Comparison of ENCODE assay signal across 9 cellular contexts in the genomic region with DNA sequence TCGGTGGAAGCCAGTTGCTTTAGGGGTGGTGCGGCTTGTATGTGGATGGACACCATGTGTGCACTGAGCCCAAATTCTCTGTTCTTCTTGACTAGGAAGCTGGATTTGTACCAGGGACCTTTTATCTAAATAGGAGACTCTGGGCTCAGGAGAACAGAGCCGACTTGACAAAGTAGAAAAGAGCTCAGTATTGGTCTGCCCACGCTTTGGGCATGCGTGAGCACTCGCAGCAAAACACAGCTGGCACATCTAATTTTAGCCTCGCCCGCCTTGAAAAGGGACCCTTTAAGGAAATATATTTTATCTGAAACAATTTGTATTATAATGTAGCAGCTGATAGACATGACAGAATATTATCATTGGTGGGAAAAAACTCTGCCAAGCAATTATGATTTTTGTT. TPM values are rescaled to one million over a fixed set of nuclear protein-coding genes. Genes with fewer than 3 reads are reported as not detected.
DNase-seq lines count a peak whose midpoint lies in the region; ATAC-seq and TF ChIP-seq lines count a peak whose summit lies in the region.
"Had no signal": no experiment of that assay in that cellular context is flagged by ENCODE, and none has a peak within 500 bp of the region (broad histone marks: within the 10 kb centered on the region; RNA-seq: fewer than 3 reads in every experiment).

No MANE protein-coding gene starts in this region.

- DNase-seq in COLO829 (ENCODE audit: low spot score) (peak; percentile 59), left ventricle myocardium superior (peak; percentile 47), sigmoid colon (no peak), T-helper 17 cell (no peak), SKM-1 treated with dmso at 0.1 percent for 144 hours (lab: John Stamatoyannopoulos, UW; ENCODE audit: unreplicated experiment) (no peak), activated gamma-delta T cell (lab: John Stamatoyannopoulos, UW) (no peak), hepatic stellate cell (ENCODE audit: low spot score) (no peak)
- DNase-seq in activated naive CD8-positive, alpha-beta T cell treated with anti-CD3 and anti-CD28 coated beads, Interleukin-2, amount 50 U/mL, for 24 hours, result no peak
- DNase-seq: Peyer's patch had no signal

- no peak for ATAC-seq in activated naive CD8-positive, alpha-beta T cell treated with anti-CD3 and anti-CD28 coated beads, Interleukin-2, amount 50 U/mL, for 24 hours
- ATAC-seq in left ventricle myocardium superior, result peak; percentile 45
- no peak for ATAC-seq in T-helper 17 cell

- TF ChIP-seq POLR2A in sigmoid colon (IDR thresholded peaks at IDR 0.05), result no peak

- H3K4me3 ChIP-seq in sigmoid colon, result peak overlapping the region in 3 of 4 donors; percentile 55 to 63 (median 61)

- H3K36me3 Mint-ChIP-seq in activated naive CD8-positive, alpha-beta T cell treated with anti-CD3 and anti-CD28 coated beads, Interleukin-2, amount 50 U/mL, for 24 hours (ENCODE audit: low read depth), result no peaks in the 10 kb centered on the region
- no peaks in the 10 kb centered on the region for H3K36me3 Mint-ChIP-seq in T-helper 17 cell (ENCODE audit: low read depth)

- H3K27ac Mint-ChIP-seq in activated naive CD8-positive, alpha-beta T cell treated with anti-CD3 and anti-CD28 coated beads, Interleukin-2, amount 50 U/mL, for 24 hours, result no peak overlapping the region
- no peak overlapping the region for H3K27ac Mint-ChIP-seq in T-helper 17 cell

- peak overlapping the region; percentile 17 for H3K4me3 Mint-ChIP-seq in activated naive CD8-positive, alpha-beta T cell treated with anti-CD3 and anti-CD28 coated beads, Interleukin-2, amount 50 U/mL, for 24 hours
- no peak overlapping the region for H3K4me3 Mint-ChIP-seq in T-helper 17 cell

- H3K27me3 Mint-ChIP-seq in activated naive CD8-positive, alpha-beta T cell treated with anti-CD3 and anti-CD28 coated beads, Interleukin-2, amount 50 U/mL, for 24 hours, result peaks cover 17% of the 10 kb centered on the region
- H3K27me3 Mint-ChIP-seq in T-helper 17 cell, result peaks cover 26% of the 10 kb centered on the region

- intact Hi-C loops in left ventricle myocardium superior (cut with micrococcal nuclease) (loop anchor here (10.0 kb wide), 2 partner anchors 405 to 485 kb away; no protein-coding TSS in a partner anchor), sigmoid colon (cut with DNase I) (loop anchor here (2.0 to 10.0 kb wide), 7 partner anchors 37 to 479 kb away; no protein-coding TSS in a partner anchor)

- no peaks in the 10 kb centered on the region for H3K9me3 Mint-ChIP-seq in activated naive CD8-positive, alpha-beta T cell treated with anti-CD3 and anti-CD28 coated beads, Interleukin-2, amount 50 U/mL, for 24 hours

- WGBS in sigmoid colon, 2 donors, result 66 to 81% methylated on average over 8 of the region's 8 CpGs

- peaks cover 0 to 42% (median 25%) of the 10 kb centered on the region in 4 donors for H3K4me1 ChIP-seq in sigmoid colon
- H3K4me1 ChIP-seq: Peyer's patch had no signal

- peaks cover 39% of the 10 kb centered on the region for H3K4me1 Mint-ChIP-seq in activated naive CD8-positive, alpha-beta T cell treated with anti-CD3 and anti-CD28 coated beads, Interleukin-2, amount 50 U/mL, for 24 hours
- H3K4me1 Mint-ChIP-seq in T-helper 17 cell, result peaks cover 15% of the 10 kb centered on the region

- no peak for TF ChIP-seq EP300 in sigmoid colon (IDR thresholded peaks at IDR 0.05)

- no peaks in the 10 kb centered on the region for H3K36me3 ChIP-seq in sigmoid colon
- H3K36me3 ChIP-seq: Peyer's patch had no signal

- H3K27ac ChIP-seq in sigmoid colon, result peak overlapping the region; percentile 85 to 88 (median 87)

- TF ChIP-seq CTCF in sigmoid colon (IDR thresholded peaks at IDR 0.05), result no peak

- H3K27me3 ChIP-seq in sigmoid colon, result no peaks in the 10 kb centered on the region
- H3K27me3 ChIP-seq: Peyer's patch had no signal

- H3K9me3 ChIP-seq in sigmoid colon (no peaks in the 10 kb centered on the region), T-helper 17 cell (ENCODE audit: control insufficient read depth, low read length, poor library complexity, severe bottlenecking) (no peaks in the 10 kb centered on the region)
- H3K9me3 ChIP-seq: Peyer's patch had no signal

RNA-seq across cellular contexts. Expression of a gene that starts 1.0 kb away (rescaled TPM):
- total RNA-seq in left ventricle myocardium superior (20.7 TPM), sigmoid colon (10 to 100 TPM; 39.9 to 61.9 (median 59.8) TPM), T-helper 17 cell (1 to 10 TPM in 1 of 2 donors, under 1 TPM in 1; 0.37 to 1.7 TPM)
- polyA plus RNA-seq in sigmoid colon, result 1 to 10 TPM in 2 of 3 donors, under 1 TPM in 1; 0.46 to 3.9 (median 3.0) TPM

Comparison
In these comparisons a context has a peak if more than half of its experiments do, and no peak if none do; other contexts are left out.
1. DNase-seq: peak in COLO829 (single experiment) and left ventricle myocardium superior (single experiment); none in activated naive CD8-positive, alpha-beta T cell treated with anti-CD3 and anti-CD28 coated beads, Interleukin-2, amount 50 U/mL, for 24 hours (single experiment), sigmoid colon (single experiment), T-helper 17 cell (0 of 3), SKM-1 treated with dmso at 0.1 percent for 144 hours (single experiment), activated gamma-delta T cell (single experiment) and hepatic stellate cell (single experiment).